ENCODE assay signal across 21 cellular contexts in the genomic region with DNA sequence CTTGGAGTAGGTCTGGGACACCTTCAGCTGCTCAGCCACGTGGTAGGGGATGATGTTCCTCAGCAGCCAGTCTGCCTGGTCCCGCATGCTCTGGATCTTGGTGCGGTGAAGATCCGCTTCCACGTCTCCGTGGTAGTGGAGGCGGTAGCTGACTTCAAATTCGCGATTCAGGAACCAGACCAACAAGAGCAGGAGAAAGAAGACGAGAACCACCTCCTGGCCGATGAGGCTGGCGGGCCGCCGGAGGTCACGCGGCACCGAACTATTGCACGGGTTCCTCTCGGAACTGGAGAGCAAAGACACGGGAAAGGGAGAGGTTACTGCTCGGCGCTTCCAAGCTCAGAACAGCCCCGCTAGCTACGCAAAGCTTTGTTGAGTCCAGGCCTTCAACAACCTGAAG.
DNase-seq lines count a peak whose midpoint lies in the region; ATAC-seq, FAIRE-seq and TF ChIP-seq lines count a peak whose summit lies in the region.
"Had no signal": no experiment of that assay in that cellular context is flagged by ENCODE, and none has a peak within 500 bp of the region (broad histone marks: within the 10 kb centered on the region; RNA-seq: fewer than 3 reads in every experiment).

No MANE protein-coding gene starts in this region.

- H3K4me1 Mint-ChIP-seq in chondrocyte (ENCODE audit: low read depth), result peaks cover 9% of the 10 kb centered on the region
- peaks cover 10 to 18% of the 10 kb centered on the region in 2 donors for H3K4me1 Mint-ChIP-seq in natural killer cell treated with Interleukin-12 subunit alpha and Interleukin-12 subunit beta and Interleukin-15 and Interleukin-18, amount 100 ng/mL, for 72 hours (ENCODE audit: low read depth in 2 of 2)

- H3K4me3 ChIP-seq in kidney (ENCODE audit: low read length in 2 of 2), result no peak overlapping the region
- H3K4me3 ChIP-seq in lower leg skin (ENCODE audit: low read depth, poor library complexity, severe bottlenecking), result no peak overlapping the region
- H3K4me3 ChIP-seq: GM12878 had no signal

- peaks cover 6 to 7% of the 10 kb centered on the region in 2 donors for H3K36me3 ChIP-seq in kidney (ENCODE audit: control insufficient read depth in 1 of 2, insufficient read depth in 2 of 2, low read length in 2 of 2)

- H3K9me3 ChIP-seq in kidney (ENCODE audit: control insufficient read depth in 1 of 2, low read length in 2 of 2), result no peaks in the 10 kb centered on the region
- H3K9me3 ChIP-seq: BE2C had no signal

- DNase-seq in chondrocyte (ENCODE audit: low spot score), result peak; percentile 70
- DNase-seq in kidney, result peak; percentile 50
- peak; percentile 45 for DNase-seq in natural killer cell treated with Interleukin-12 subunit alpha and Interleukin-12 subunit beta and Interleukin-15 and Interleukin-18, amount 100 ng/mL, for 72 hours (ENCODE audit: low spot score)
- no peak for DNase-seq in lower leg skin (ENCODE audit: low spot score in 2 of 2)
- no peak for DNase-seq in stimulated activated naive CD4-positive, alpha-beta T cell (lab: John Stamatoyannopoulos, UW)
- DNase-seq: ACHN; BE2C; C1 segment of cervical spinal cord; CD4-positive, CD25-positive, alpha-beta regulatory T cell; CD8-positive, alpha-beta memory T cell; COR-L47; DMS 273 treated with DMSO at 0.1 percent for 48 hours; DMS53; DND-41; EL; GOT3; H9 had no signal

- no peak for ATAC-seq in natural killer cell treated with Interleukin-12 subunit alpha and Interleukin-12 subunit beta and Interleukin-15 and Interleukin-18, amount 100 ng/mL, for 72 hours
- ATAC-seq in SK-N-SH treated with all-trans-retinoic acid at 6 μM for 48 hours, result no peak
- ATAC-seq: GM12878 had no signal

- TF ChIP-seq POLR2A in lower leg skin (IDR thresholded peaks at IDR 0.05), result no peak

- H3K27ac Mint-ChIP-seq in chondrocyte (ENCODE audit: unreplicated experiment), result no peak overlapping the region
- H3K27ac Mint-ChIP-seq in natural killer cell treated with Interleukin-12 subunit alpha and Interleukin-12 subunit beta and Interleukin-15 and Interleukin-18, amount 100 ng/mL, for 72 hours, result no peak overlapping the region
- H3K27ac Mint-ChIP-seq: H9 had no signal

- TF ChIP-seq CTCF in chondrocyte (IDR thresholded peaks at IDR 0.05) (no peak), kidney (IDR thresholded peaks at IDR 0.05; ENCODE audit: borderline replicate concordance, extremely low read depth, insufficient read depth) (no peak), lower leg skin (IDR thresholded peaks at IDR 0.05) (no peak)

- WGBS in lower leg skin, 2 donors, result 95 to 97% methylated on average over 24 of the region's 24 CpGs

- H3K36me3 Mint-ChIP-seq in chondrocyte (ENCODE audit: low read depth), result peaks cover 16% of the 10 kb centered on the region
- no peaks in the 10 kb centered on the region for H3K36me3 Mint-ChIP-seq in natural killer cell treated with Interleukin-12 subunit alpha and Interleukin-12 subunit beta and Interleukin-15 and Interleukin-18, amount 100 ng/mL, for 72 hours

- no peak overlapping the region for H3K4me3 Mint-ChIP-seq in chondrocyte (ENCODE audit: unreplicated experiment)
- no peak overlapping the region for H3K4me3 Mint-ChIP-seq in natural killer cell treated with Interleukin-12 subunit alpha and Interleukin-12 subunit beta and Interleukin-15 and Interleukin-18, amount 100 ng/mL, for 72 hours
- H3K4me3 Mint-ChIP-seq: CD8-positive, alpha-beta memory T cell; H9 had no signal

- no peak overlapping the region for H3K27ac ChIP-seq in kidney (ENCODE audit: low read depth in 2 of 2, low read length in 2 of 2)
- H3K27ac ChIP-seq: HL-60 had no signal

- no peaks in the 10 kb centered on the region for H3K4me1 ChIP-seq in kidney (ENCODE audit: control insufficient read depth in 1 of 2, insufficient read depth in 1 of 2, low read depth in 1 of 2, low read length in 2 of 2)
- H3K4me1 ChIP-seq: BE2C had no signal

- intact Hi-C loops in kidney (cut with DNase I) (no loop called here), lower leg skin (cut with DNase I; ENCODE audit: low total_unique reads) (no loop called here)

- no peak overlapping the region for H3K9ac ChIP-seq in kidney (ENCODE audit: low read length in 2 of 2)

- H3K9me3 Mint-ChIP-seq in chondrocyte (ENCODE audit: low read depth), result no peaks in the 10 kb centered on the region
- H3K9me3 Mint-ChIP-seq in natural killer cell treated with Interleukin-12 subunit alpha and Interleukin-12 subunit beta and Interleukin-15 and Interleukin-18, amount 100 ng/mL, for 72 hours, result no peaks in the 10 kb centered on the region
- H3K9me3 Mint-ChIP-seq: H9 had no signal

- no peak for FAIRE-seq in kidney (lab: Jason Lieb, UNC)
- FAIRE-seq: A204.1, GM12878 had no signal

- H3K27me3 Mint-ChIP-seq in chondrocyte (ENCODE audit: low read depth), result no peaks in the 10 kb centered on the region
- peaks cover 0 to 3% of the 10 kb centered on the region in 2 donors for H3K27me3 Mint-ChIP-seq in natural killer cell treated with Interleukin-12 subunit alpha and Interleukin-12 subunit beta and Interleukin-15 and Interleukin-18, amount 100 ng/mL, for 72 hours

TF ChIP-seq in SK-N-SH treated with all-trans-retinoic acid at 6 μM for 48 hours, 23 proteins besides CTCF, POLR2A, EP300 and RAD21:
- TF ChIP-seq, protein P1, sequence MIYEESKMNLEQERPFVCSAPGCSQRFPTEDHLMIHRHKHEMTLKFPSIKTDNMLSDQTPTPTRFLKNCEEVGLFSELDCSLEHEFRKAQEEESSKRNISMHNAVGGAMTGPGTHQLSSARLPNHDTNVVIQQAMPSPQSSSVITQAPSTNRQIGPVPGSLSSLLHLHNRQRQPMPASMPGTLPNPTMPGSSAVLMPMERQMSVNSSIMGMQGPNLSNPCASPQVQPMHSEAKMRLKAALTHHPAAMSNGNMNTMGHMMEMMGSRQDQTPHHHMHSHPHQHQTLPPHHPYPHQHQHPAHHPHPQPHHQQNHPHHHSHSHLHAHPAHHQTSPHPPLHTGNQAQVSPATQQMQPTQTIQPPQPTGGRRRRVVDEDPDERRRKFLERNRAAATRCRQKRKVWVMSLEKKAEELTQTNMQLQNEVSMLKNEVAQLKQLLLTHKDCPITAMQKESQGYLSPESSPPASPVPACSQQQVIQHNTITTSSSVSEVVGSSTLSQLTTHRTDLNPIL (CRISPR knock-in tag; IDR thresholded peaks at IDR 0.05; ENCODE audit: low read depth), result no peak
- TF ChIP-seq, protein P2, sequence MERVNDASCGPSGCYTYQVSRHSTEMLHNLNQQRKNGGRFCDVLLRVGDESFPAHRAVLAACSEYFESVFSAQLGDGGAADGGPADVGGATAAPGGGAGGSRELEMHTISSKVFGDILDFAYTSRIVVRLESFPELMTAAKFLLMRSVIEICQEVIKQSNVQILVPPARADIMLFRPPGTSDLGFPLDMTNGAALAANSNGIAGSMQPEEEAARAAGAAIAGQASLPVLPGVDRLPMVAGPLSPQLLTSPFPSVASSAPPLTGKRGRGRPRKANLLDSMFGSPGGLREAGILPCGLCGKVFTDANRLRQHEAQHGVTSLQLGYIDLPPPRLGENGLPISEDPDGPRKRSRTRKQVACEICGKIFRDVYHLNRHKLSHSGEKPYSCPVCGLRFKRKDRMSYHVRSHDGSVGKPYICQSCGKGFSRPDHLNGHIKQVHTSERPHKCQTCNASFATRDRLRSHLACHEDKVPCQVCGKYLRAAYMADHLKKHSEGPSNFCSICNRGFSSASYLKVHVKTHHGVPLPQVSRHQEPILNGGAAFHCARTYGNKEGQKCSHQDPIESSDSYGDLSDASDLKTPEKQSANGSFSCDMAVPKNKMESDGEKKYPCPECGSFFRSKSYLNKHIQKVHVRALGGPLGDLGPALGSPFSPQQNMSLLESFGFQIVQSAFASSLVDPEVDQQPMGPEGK (CRISPR knock-in tag; IDR thresholded peaks at IDR 0.05; ENCODE audit: borderline replicate concordance), result no peak
- TF ChIP-seq ZFP30 (CRISPR knock-in tag; IDR thresholded peaks at IDR 0.05), result no peak
- TF ChIP-seq OSR1 (CRISPR knock-in tag; IDR thresholded peaks at IDR 0.05), result no peak
- TF ChIP-seq, protein P3, sequence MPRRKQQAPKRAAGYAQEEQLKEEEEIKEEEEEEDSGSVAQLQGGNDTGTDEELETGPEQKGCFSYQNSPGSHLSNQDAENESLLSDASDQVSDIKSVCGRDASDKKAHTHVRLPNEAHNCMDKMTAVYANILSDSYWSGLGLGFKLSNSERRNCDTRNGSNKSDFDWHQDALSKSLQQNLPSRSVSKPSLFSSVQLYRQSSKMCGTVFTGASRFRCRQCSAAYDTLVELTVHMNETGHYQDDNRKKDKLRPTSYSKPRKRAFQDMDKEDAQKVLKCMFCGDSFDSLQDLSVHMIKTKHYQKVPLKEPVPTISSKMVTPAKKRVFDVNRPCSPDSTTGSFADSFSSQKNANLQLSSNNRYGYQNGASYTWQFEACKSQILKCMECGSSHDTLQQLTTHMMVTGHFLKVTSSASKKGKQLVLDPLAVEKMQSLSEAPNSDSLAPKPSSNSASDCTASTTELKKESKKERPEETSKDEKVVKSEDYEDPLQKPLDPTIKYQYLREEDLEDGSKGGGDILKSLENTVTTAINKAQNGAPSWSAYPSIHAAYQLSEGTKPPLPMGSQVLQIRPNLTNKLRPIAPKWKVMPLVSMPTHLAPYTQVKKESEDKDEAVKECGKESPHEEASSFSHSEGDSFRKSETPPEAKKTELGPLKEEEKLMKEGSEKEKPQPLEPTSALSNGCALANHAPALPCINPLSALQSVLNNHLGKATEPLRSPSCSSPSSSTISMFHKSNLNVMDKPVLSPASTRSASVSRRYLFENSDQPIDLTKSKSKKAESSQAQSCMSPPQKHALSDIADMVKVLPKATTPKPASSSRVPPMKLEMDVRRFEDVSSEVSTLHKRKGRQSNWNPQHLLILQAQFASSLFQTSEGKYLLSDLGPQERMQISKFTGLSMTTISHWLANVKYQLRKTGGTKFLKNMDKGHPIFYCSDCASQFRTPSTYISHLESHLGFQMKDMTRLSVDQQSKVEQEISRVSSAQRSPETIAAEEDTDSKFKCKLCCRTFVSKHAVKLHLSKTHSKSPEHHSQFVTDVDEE (CRISPR knock-in tag; IDR thresholded peaks at IDR 0.05), result no peak
- no peak for TF ChIP-seq ZNF8 (CRISPR knock-in tag; IDR thresholded peaks at IDR 0.05)
- no peak for TF ChIP-seq SNAI2 (CRISPR knock-in tag; IDR thresholded peaks at IDR 0.05)
- no peak for TF ChIP-seq ZC3H10 (CRISPR knock-in tag; IDR thresholded peaks at IDR 0.05)
- TF ChIP-seq GLIS3 (CRISPR knock-in tag; IDR thresholded peaks at IDR 0.05), result no peak
- no peak for TF ChIP-seq ESRRG (CRISPR knock-in tag; IDR thresholded peaks at IDR 0.05)
- no peak for TF ChIP-seq TCF4 (CRISPR knock-in tag; IDR thresholded peaks at IDR 0.05; ENCODE audit: borderline replicate concordance)
- TF ChIP-seq TOX (CRISPR knock-in tag; IDR thresholded peaks at IDR 0.05; ENCODE audit: borderline replicate concordance), result no peak
- no peak for TF ChIP-seq ZNF565 (CRISPR knock-in tag; conservative IDR thresholded peaks at IDR 0.05; ENCODE audit: low read depth)

Comparison
In these comparisons a context has a peak if more than half of its experiments do, and no peak if none do; other contexts are left out.
1. DNase-seq: peak in chondrocyte (single experiment), kidney (single experiment) and natural killer cell treated with Interleukin-12 subunit alpha and Interleukin-12 subunit beta and Interleukin-15 and Interleukin-18, amount 100 ng/mL, for 72 hours (single experiment); none in lower leg skin (0 of 2) and stimulated activated naive CD4-positive, alpha-beta T cell (0 of 6).